In genomic region chr5:114450516-114450909, GRCh38 we compare ENCODE assay signal across 1 cellular context.
TF ChIP-seq lines count a peak whose summit lies in the region.

No MANE protein-coding gene starts in this region.

TF ChIP-seq in GM23338, 12 proteins besides CTCF, POLR2A, EP300 and RAD21 (continued from another document):
- TF ChIP-seq, protein P1, sequence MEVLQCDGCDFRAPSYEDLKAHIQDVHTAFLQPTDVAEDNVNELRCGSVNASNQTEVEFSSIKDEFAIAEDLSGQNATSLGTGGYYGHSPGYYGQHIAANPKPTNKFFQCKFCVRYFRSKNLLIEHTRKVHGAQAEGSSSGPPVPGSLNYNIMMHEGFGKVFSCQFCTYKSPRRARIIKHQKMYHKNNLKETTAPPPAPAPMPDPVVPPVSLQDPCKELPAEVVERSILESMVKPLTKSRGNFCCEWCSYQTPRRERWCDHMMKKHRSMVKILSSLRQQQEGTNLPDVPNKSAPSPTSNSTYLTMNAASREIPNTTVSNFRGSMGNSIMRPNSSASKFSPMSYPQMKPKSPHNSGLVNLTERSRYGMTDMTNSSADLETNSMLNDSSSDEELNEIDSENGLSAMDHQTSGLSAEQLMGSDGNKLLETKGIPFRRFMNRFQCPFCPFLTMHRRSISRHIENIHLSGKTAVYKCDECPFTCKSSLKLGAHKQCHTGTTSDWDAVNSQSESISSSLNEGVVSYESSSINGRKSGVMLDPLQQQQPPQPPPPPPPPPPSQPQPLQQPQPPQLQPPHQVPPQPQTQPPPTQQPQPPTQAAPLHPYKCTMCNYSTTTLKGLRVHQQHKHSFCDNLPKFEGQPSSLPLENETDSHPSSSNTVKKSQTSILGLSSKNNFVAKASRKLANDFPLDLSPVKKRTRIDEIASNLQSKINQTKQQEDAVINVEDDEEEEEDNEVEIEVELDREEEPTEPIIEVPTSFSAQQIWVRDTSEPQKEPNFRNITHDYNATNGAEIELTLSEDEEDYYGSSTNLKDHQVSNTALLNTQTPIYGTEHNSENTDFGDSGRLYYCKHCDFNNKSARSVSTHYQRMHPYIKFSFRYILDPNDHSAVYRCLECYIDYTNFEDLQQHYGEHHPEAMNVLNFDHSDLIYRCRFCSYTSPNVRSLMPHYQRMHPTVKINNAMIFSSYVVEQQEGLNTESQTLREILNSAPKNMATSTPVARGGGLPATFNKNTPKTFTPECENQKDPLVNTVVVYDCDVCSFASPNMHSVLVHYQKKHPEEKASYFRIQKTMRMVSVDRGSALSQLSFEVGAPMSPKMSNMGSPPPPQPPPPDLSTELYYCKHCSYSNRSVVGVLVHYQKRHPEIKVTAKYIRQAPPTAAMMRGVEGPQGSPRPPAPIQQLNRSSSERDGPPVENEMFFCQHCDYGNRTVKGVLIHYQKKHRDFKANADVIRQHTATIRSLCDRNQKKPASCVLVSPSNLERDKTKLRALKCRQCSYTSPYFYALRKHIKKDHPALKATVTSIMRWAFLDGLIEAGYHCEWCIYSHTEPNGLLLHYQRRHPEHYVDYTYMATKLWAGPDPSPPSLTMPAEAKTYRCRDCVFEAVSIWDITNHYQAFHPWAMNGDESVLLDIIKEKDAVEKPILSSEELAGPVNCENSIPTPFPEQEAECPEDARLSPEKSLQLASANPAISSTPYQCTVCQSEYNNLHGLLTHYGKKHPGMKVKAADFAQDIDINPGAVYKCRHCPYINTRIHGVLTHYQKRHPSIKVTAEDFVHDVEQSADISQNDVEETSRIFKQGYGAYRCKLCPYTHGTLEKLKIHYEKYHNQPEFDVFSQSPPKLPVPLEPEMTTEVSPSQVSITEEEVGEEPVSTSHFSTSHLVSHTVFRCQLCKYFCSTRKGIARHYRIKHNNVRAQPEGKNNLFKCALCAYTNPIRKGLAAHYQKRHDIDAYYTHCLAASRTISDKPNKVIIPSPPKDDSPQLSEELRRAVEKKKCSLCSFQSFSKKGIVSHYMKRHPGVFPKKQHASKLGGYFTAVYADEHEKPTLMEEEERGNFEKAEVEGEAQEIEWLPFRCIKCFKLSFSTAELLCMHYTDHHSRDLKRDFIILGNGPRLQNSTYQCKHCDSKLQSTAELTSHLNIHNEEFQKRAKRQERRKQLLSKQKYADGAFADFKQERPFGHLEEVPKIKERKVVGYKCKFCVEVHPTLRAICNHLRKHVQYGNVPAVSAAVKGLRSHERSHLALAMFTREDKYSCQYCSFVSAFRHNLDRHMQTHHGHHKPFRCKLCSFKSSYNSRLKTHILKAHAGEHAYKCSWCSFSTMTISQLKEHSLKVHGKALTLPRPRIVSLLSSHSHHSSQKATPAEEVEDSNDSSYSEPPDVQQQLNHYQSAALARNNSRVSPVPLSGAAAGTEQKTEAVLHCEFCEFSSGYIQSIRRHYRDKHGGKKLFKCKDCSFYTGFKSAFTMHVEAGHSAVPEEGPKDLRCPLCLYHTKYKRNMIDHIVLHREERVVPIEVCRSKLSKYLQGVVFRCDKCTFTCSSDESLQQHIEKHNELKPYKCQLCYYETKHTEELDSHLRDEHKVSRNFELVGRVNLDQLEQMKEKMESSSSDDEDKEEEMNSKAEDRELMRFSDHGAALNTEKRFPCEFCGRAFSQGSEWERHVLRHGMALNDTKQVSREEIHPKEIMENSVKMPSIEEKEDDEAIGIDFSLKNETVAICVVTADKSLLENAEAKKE (CRISPR knock-in tag; IDR thresholded peaks at IDR 0.05), result no peak
- no peak for TF ChIP-seq ETS1 (IDR thresholded peaks at IDR 0.05)
- TF ChIP-seq EZH2 (IDR thresholded peaks at IDR 0.05; ENCODE audit: low read depth, unreplicated experiment), result no peak
- no peak for TF ChIP-seq POLR2AphosphoS5 (IDR thresholded peaks at IDR 0.05; ENCODE audit: low read depth)
- no peak for TF ChIP-seq ZNF114 (CRISPR knock-in tag; IDR thresholded peaks at IDR 0.05)
- TF ChIP-seq EZH2phosphoT487 (IDR thresholded peaks at IDR 0.05; ENCODE audit: unreplicated experiment), result no peak
- TF ChIP-seq NANOG (IDR thresholded peaks at IDR 0.05; ENCODE audit: borderline replicate concordance), result no peak
- no peak for TF ChIP-seq STAT1 (IDR thresholded peaks at IDR 0.05; ENCODE audit: unreplicated experiment)
